Comparison of ENCODE assay signal across 10 cellular contexts in genomic region chr5:62268239-62268638, GRCh38. TPM values are rescaled to one million over a fixed set of nuclear protein-coding genes. Genes with fewer than 3 reads are reported as not detected.
DNase-seq lines count a peak whose midpoint lies in the region; ATAC-seq and TF ChIP-seq lines count a peak whose summit lies in the region.
"Had no signal": no experiment of that assay in that cellular context is flagged by ENCODE, and none has a peak within 500 bp of the region (broad histone marks: within the 10 kb centered on the region; RNA-seq: fewer than 3 reads in every experiment).

No MANE protein-coding gene starts in this region.

- H3K36me3 ChIP-seq in prostate gland, result no peaks in the 10 kb centered on the region

- H3K9me3 Mint-ChIP-seq in activated naive CD8-positive, alpha-beta T cell treated with anti-CD3 and anti-CD28 coated beads, Interleukin-2, amount 50 U/mL, for 24 hours, result peaks cover 4% of the 10 kb centered on the region

- H3K4me1 ChIP-seq in prostate gland (replicated peaks), result no peaks in the 10 kb centered on the region

- DNase-seq in NCI-H187 treated with DMSO at 0.1 percent for 48 hours (lab: John Stamatoyannopoulos, UW), result peak; percentile 10
- DNase-seq in NCI-H187 (lab: John Stamatoyannopoulos, UW), result no peak
- no peak for DNase-seq in activated naive CD8-positive, alpha-beta T cell treated with anti-CD3 and anti-CD28 coated beads, Interleukin-2, amount 50 U/mL, for 24 hours
- DNase-seq in prostate gland (ENCODE audit: low spot score), result peak; percentile 43
- DNase-seq in NOMO-1 treated with dmso at 0.1 percent for 144 hours (lab: John Stamatoyannopoulos, UW; ENCODE audit: unreplicated experiment), result no peak
- DNase-seq: IMR-90, T-helper 9 cell had no signal

- no peak for TF ChIP-seq POLR2A in prostate gland (IDR thresholded peaks at IDR 0.05)

- peak overlapping the region; percentile 47 for H3K27ac Mint-ChIP-seq in activated naive CD8-positive, alpha-beta T cell treated with anti-CD3 and anti-CD28 coated beads, Interleukin-2, amount 50 U/mL, for 24 hours

- no peak for TF ChIP-seq CTCF in prostate gland (IDR thresholded peaks at IDR 0.05)

- 22% methylated on average over 1 of the region's 1 CpG for WGBS in prostate gland

- H3K4me3 Mint-ChIP-seq in activated naive CD8-positive, alpha-beta T cell treated with anti-CD3 and anti-CD28 coated beads, Interleukin-2, amount 50 U/mL, for 24 hours, result peak overlapping the region; percentile 10

- no peaks in the 10 kb centered on the region for H3K36me3 Mint-ChIP-seq in activated naive CD8-positive, alpha-beta T cell treated with anti-CD3 and anti-CD28 coated beads, Interleukin-2, amount 50 U/mL, for 24 hours (ENCODE audit: low read depth)

- intact Hi-C loops in prostate gland (cut with DNase I), result no loop called here

- peaks cover 40% of the 10 kb centered on the region for H3K4me1 Mint-ChIP-seq in activated naive CD8-positive, alpha-beta T cell treated with anti-CD3 and anti-CD28 coated beads, Interleukin-2, amount 50 U/mL, for 24 hours

- no peaks in the 10 kb centered on the region for H3K9me3 ChIP-seq in prostate gland

- H3K27me3 ChIP-seq in prostate gland (replicated peaks; ENCODE audit: insufficient read depth), result no peaks in the 10 kb centered on the region

- H3K4me3 ChIP-seq in prostate gland, result no peak overlapping the region

- H3K27ac ChIP-seq in prostate gland, result no peak overlapping the region

- H3K27me3 Mint-ChIP-seq in activated naive CD8-positive, alpha-beta T cell treated with anti-CD3 and anti-CD28 coated beads, Interleukin-2, amount 50 U/mL, for 24 hours, result no peaks in the 10 kb centered on the region

- ATAC-seq in HG03571 (IDR thresholded peaks at IDR 0.05; ENCODE audit: unreplicated experiment) (peak; percentile 75), GM21526 (IDR thresholded peaks at IDR 0.05; ENCODE audit: low FRiP score, unreplicated experiment) (no peak), HG03520 (IDR thresholded peaks at IDR 0.05; ENCODE audit: unreplicated experiment) (no peak)
- peak; percentile 81 for ATAC-seq in activated naive CD8-positive, alpha-beta T cell treated with anti-CD3 and anti-CD28 coated beads, Interleukin-2, amount 50 U/mL, for 24 hours

RNA-seq across cellular contexts. Expression of gene KIF2A, which starts 37.8 kb away (rescaled TPM):
- 10 to 100 TPM; 20.3 to 43.4 TPM for total RNA-seq in prostate gland

Comparison
In these comparisons a context has a peak if more than half of its experiments do, and no peak if none do; other contexts are left out.
1. DNase-seq: peak in NCI-H187 treated with DMSO at 0.1 percent for 48 hours (single experiment) and prostate gland (single experiment); none in NCI-H187 (0 of 2), activated naive CD8-positive, alpha-beta T cell treated with anti-CD3 and anti-CD28 coated beads, Interleukin-2, amount 50 U/mL, for 24 hours (single experiment) and NOMO-1 treated with dmso at 0.1 percent for 144 hours (single experiment).
2. ATAC-seq: peak in HG03571 (single experiment) and activated naive CD8-positive, alpha-beta T cell treated with anti-CD3 and anti-CD28 coated beads, Interleukin-2, amount 50 U/mL, for 24 hours (single experiment); none in GM21526 (single experiment) and HG03520 (single experiment).